In the genomic region with DNA sequence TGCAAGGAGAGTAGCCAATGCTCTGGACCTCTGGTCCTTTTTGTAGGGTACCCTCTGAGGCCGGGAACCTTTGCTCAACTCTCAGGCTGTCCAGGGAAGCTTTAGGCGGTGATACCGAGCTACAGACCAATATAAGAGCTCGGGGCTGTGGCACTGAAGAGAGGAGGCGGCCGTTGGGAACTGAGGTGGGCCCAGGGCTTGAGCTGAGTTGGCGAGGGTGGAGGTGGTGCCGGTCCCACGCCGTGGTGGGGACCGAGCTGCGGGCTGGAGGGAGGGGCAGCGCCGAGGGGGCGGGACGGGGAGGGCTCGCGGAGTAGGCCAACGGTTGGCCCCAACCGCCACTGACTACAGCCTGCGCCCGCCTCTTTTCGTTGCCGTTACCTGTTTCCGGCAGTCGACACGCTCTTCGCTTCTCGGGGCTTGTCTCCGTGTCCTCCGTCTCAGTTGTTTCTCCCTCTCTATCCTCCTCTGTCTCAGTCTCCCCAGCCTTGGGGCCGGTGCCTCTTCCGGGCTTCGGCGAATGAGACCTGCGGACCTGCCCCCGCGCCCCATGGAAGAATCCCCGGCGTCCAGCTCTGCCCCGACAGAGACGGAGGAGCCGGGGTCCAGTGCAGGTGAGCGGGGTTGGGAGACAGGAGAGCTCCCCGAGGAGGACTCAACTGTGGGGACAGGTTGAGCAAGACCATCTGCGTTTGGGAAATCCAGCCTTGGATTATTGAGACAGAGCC, we compare ENCODE assay signal across 1 cellular context.
A peak's percentile ranks its signal among the peaks of the same experiment; 100 is the strongest.
TF ChIP-seq lines count a peak whose summit lies in the region.

NEU3 (plus strand) TSS at position 393 of the 728 bp plus-strand sequence; CDS start at position 521, 128 bp downstream.

TF ChIP-seq in HepG2, 621 proteins besides CTCF, POLR2A, EP300 and RAD21 (continued from another document and continues in another):
- TF ChIP-seq NR2F2 (IDR thresholded peaks at IDR 0.05; ENCODE audit: borderline replicate concordance, low read depth) (no peak), RNF219 (CRISPR knock-in tag; IDR thresholded peaks at IDR 0.05) (no peak), ZNF274 (CRISPR knock-in tag; IDR thresholded peaks at IDR 0.05) (no peak; the same call in 1 of the 2 replicates), TMF1 (CRISPR knock-in tag; IDR thresholded peaks at IDR 0.05; ENCODE audit: low read depth) (no peak), STAG1 (CRISPR knock-in tag; IDR thresholded peaks at IDR 0.05) (no peak), ZSCAN9 (CRISPR knock-in tag; IDR thresholded peaks at IDR 0.05; ENCODE audit: borderline replicate concordance) (0 out of 2 replicates have a peak, but pooled peaks have one; percentile 54), ZNF558 (CRISPR knock-in tag; IDR thresholded peaks at IDR 0.05; ENCODE audit: borderline replicate concordance) (no peak), TOPORS (CRISPR knock-in tag; IDR thresholded peaks at IDR 0.05) (no peak), ZNF629 (CRISPR knock-in tag; conservative IDR thresholded peaks at IDR 0.05) (no peak), CHD4 (IDR thresholded peaks at IDR 0.05; ENCODE audit: borderline replicate concordance, low read length) (no peak), SRSF1 (optimal IDR thresholded peaks at IDR 0.05; ENCODE audit: low read depth, low read length) (peak; percentile 44), ZNF362 (CRISPR knock-in tag; IDR thresholded peaks at IDR 0.05; ENCODE audit: borderline replicate concordance) (no peak), ZNF513 (CRISPR knock-in tag; conservative IDR thresholded peaks at IDR 0.05) (no peak), ATF7 (IDR thresholded peaks at IDR 0.05) (no peak), ATF7 (CRISPR knock-in tag; IDR thresholded peaks at IDR 0.05) (no peak), ZBTB10 (CRISPR knock-in tag; IDR thresholded peaks at IDR 0.05; ENCODE audit: borderline replicate concordance) (no peak), ZNF251 (CRISPR knock-in tag; IDR thresholded peaks at IDR 0.05) (no peak), NFE2L2 (IDR thresholded peaks at IDR 0.05; ENCODE audit: low read length) (no peak), ZNF441 (CRISPR knock-in tag; IDR thresholded peaks at IDR 0.05; ENCODE audit: borderline replicate concordance) (no peak; the same call in 1 of the 2 replicates), ZBTB21 (CRISPR knock-in tag; IDR thresholded peaks at IDR 0.05) (no peak), ZNF720 (CRISPR knock-in tag; IDR thresholded peaks at IDR 0.05) (no peak), ZNF503 (CRISPR knock-in tag; IDR thresholded peaks at IDR 0.05) (no peak; the same call in 1 of the 2 replicates), FOXO4 (CRISPR knock-in tag; conservative IDR thresholded peaks at IDR 0.05) (no peak), EED (CRISPR knock-in tag; IDR thresholded peaks at IDR 0.05) (peak; percentile 79), ZFP36 (IDR thresholded peaks at IDR 0.05; ENCODE audit: borderline replicate concordance, low read depth, low read length, partially characterized antibody) (no peak), POGZ (CRISPR knock-in tag; IDR thresholded peaks at IDR 0.05) (0 out of 2 replicates have a peak, but pooled peaks have one; percentile 40), ZNF678 (CRISPR knock-in tag; IDR thresholded peaks at IDR 0.05) (no peak), ZBTB34 (CRISPR knock-in tag; IDR thresholded peaks at IDR 0.05) (no peak), ZSCAN12 (CRISPR knock-in tag; IDR thresholded peaks at IDR 0.05) (no peak), SMARCC2 (IDR thresholded peaks at IDR 0.05) (no peak), FOXM1 (CRISPR knock-in tag; IDR thresholded peaks at IDR 0.05) (no peak)
- TF ChIP-seq, protein P1, sequence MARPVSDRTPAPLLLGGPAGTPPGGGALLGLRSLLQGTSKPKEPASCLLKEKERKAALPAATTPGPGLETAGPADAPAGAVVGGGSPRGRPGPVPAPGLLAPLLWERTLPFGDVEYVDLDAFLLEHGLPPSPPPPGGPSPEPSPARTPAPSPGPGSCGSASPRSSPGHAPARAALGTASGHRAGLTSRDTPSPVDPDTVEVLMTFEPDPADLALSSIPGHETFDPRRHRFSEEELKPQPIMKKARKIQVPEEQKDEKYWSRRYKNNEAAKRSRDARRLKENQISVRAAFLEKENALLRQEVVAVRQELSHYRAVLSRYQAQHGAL (CRISPR knock-in tag; IDR thresholded peaks at IDR 0.05; ENCODE audit: not compliant biosample characterization), result no peak
- TF ChIP-seq, protein P2, sequence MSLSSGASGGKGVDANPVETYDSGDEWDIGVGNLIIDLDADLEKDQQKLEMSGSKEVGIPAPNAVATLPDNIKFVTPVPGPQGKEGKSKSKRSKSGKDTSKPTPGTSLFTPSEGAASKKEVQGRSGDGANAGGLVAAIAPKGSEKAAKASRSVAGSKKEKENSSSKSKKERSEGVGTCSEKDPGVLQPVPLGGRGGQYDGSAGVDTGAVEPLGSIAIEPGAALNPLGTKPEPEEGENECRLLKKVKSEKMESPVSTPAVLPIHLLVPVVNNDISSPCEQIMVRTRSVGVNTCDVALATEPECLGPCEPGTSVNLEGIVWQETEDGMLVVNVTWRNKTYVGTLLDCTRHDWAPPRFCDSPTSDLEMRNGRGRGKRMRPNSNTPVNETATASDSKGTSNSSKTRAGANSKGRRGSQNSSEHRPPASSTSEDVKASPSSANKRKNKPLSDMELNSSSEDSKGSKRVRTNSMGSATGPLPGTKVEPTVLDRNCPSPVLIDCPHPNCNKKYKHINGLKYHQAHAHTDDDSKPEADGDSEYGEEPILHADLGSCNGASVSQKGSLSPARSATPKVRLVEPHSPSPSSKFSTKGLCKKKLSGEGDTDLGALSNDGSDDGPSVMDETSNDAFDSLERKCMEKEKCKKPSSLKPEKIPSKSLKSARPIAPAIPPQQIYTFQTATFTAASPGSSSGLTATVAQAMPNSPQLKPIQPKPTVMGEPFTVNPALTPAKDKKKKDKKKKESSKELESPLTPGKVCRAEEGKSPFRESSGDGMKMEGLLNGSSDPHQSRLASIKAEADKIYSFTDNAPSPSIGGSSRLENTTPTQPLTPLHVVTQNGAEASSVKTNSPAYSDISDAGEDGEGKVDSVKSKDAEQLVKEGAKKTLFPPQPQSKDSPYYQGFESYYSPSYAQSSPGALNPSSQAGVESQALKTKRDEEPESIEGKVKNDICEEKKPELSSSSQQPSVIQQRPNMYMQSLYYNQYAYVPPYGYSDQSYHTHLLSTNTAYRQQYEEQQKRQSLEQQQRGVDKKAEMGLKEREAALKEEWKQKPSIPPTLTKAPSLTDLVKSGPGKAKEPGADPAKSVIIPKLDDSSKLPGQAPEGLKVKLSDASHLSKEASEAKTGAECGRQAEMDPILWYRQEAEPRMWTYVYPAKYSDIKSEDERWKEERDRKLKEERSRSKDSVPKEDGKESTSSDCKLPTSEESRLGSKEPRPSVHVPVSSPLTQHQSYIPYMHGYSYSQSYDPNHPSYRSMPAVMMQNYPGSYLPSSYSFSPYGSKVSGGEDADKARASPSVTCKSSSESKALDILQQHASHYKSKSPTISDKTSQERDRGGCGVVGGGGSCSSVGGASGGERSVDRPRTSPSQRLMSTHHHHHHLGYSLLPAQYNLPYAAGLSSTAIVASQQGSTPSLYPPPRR (CRISPR knock-in tag; IDR thresholded peaks at IDR 0.05; ENCODE audit: borderline replicate concordance), result no peak
